ENCODE assay signal across 1 cellular context in the genomic region with DNA sequence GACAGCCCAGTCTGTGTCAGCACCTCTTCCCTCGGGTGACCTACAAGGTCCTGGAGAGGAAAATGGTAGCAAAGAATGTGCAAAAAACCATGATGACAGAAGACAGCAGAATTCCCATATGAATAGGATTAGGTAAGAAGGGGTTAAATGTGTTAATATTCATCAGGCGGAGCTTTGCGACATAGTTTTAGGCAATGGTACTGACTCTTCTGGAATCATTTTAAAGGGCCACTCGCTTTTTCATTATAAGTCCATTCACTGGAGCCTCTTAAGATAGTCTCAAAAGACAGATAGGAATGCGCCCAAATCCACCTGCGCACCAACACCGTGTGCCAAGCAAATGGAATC.
A peak's percentile ranks its signal among the peaks of the same experiment; 100 is the strongest.
TF ChIP-seq lines count a peak whose summit lies in the region.

No MANE protein-coding gene starts in this region.

TF ChIP-seq in HepG2, 621 proteins besides CTCF, POLR2A, EP300 and RAD21 (continued from another document):
- TF ChIP-seq ZNF276 (CRISPR knock-in tag; IDR thresholded peaks at IDR 0.05; ENCODE audit: low read depth) (no peak), MBNL3 (CRISPR knock-in tag; conservative IDR thresholded peaks at IDR 0.05) (no peak), HNF1A (IDR thresholded peaks at IDR 0.05; ENCODE audit: low read depth) (no peak), HNF1A (CRISPR knock-in tag; IDR thresholded peaks at IDR 0.05; ENCODE audit: borderline replicate concordance) (peak; percentile 24; the same call in 1 of the 2 replicates), NONO (IDR thresholded peaks at IDR 0.05) (no peak), NONO (CRISPR knock-in tag; conservative IDR thresholded peaks at IDR 0.05) (peak; percentile 18; the same call in 1 of the 2 replicates)
- TF ChIP-seq, protein P1, sequence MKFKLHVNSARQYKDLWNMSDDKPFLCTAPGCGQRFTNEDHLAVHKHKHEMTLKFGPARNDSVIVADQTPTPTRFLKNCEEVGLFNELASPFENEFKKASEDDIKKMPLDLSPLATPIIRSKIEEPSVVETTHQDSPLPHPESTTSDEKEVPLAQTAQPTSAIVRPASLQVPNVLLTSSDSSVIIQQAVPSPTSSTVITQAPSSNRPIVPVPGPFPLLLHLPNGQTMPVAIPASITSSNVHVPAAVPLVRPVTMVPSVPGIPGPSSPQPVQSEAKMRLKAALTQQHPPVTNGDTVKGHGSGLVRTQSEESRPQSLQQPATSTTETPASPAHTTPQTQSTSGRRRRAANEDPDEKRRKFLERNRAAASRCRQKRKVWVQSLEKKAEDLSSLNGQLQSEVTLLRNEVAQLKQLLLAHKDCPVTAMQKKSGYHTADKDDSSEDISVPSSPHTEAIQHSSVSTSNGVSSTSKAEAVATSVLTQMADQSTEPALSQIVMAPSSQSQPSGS (CRISPR knock-in tag; IDR thresholded peaks at IDR 0.05), result 0 out of 2 replicates have a peak, but pooled peaks have one; percentile 6
